In genomic region chr17:80818871-80819270, GRCh38 we compare ENCODE assay signal across 1 cellular context.
TF ChIP-seq lines count a peak whose summit lies in the region.

No MANE protein-coding gene starts in this region.

TF ChIP-seq in H1, 55 proteins besides CTCF, POLR2A, EP300 and RAD21 (continued from another document):
- TF ChIP-seq SUZ12 (IDR thresholded peaks at IDR 0.05; ENCODE audit: low read length) (no peak), EGR1 (IDR thresholded peaks at IDR 0.05; ENCODE audit: borderline replicate concordance, low read depth, low read length) (no peak), POU5F1 (IDR thresholded peaks at IDR 0.05; ENCODE audit: low read depth, low read length) (no peak), BACH1 (IDR thresholded peaks at IDR 0.05; ENCODE audit: low read length) (no peak), ASH2L (IDR thresholded peaks at IDR 0.05; ENCODE audit: low read length) (no peak)
